34 cellular contexts compared by ENCODE assay signal in the genomic region with DNA sequence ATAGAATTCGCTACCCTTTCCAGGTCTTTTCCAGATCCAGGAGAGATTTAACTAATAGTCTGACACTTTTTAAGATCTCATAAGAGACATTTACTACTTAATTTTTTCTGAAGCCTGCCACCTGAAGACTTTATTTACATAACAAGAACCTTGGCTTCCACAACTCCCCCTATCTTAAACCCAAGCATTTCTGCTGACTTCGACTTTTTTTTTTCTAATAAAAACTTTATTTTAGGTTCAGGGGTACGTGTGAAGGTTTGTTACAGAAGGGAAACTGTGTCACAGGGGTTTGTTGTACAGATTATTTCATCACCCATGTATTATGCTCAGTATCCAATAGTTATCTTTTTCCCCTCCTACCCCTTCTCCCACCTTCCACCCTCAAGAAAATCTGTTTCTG.
"Had no signal": no experiment of that assay in that cellular context is flagged by ENCODE, and none has a peak within 500 bp of the region (broad histone marks: within the 10 kb centered on the region; RNA-seq: fewer than 3 reads in every experiment).

No MANE protein-coding gene starts in this region.

- H3K4me1 Mint-ChIP-seq: activated B cell treated with CpG ODN at 0.5 μM for 24 hours; activated naive CD4-positive, alpha-beta T cell treated with anti-CD3 and anti-CD28 coated beads, Interleukin-2, amount 50 U/mL, for 24 hours; activated naive CD8-positive, alpha-beta T cell treated with anti-CD3 and anti-CD28 coated beads for 36 hours; activated naive CD8-positive, alpha-beta T cell treated with anti-CD3 and anti-CD28 coated beads, Interleukin-2, amount 50 U/mL, for 24 hours; activated T-helper 17 cell treated with anti-CD3 and anti-CD28 coated beads, Interleukin-2, amount 50 U/mL, for 72 hours; T-helper 17 cell had no signal

- DNase-seq: activated B cell treated with CpG ODN at 0.5 μM for 24 hours; activated CD4-positive, alpha-beta T cell treated with anti-CD3 and anti-CD28 coated beads for 48 hours; activated CD4-positive, alpha-beta T cell treated with anti-CD3 and anti-CD28 coated beads, Interleukin-2, amount 50 U/mL, for 1 hour; activated CD4-positive, alpha-beta T cell treated with anti-CD3 and anti-CD28 coated beads, Interleukin-2, amount 50 U/mL, for 48 hours; activated CD8-positive, alpha-beta memory T cell treated with anti-CD3 and anti-CD28 coated beads for 24 hours; activated CD8-positive, alpha-beta T cell treated with anti-CD3 and anti-CD28 coated beads for 36 hours; activated effector memory CD4-positive, alpha-beta T cell treated with Interleukin-2 at 50 U/mL for 16 hours; activated gamma-delta T cell treated with Interleukin-2 at 50 U/mL for 16 hours; activated naive CD4-positive, alpha-beta T cell treated with Interleukin-2 at 50 U/mL for 16 hours; activated naive CD8-positive, alpha-beta T cell treated with anti-CD3 and anti-CD28 coated beads for 36 hours; activated naive CD8-positive, alpha-beta T cell treated with anti-CD3 and anti-CD28 coated beads, Interleukin-2, amount 50 U/mL, for 24 hours; activated T-cell treated with anti-CD3 and anti-CD28 coated beads, Interleukin-2, amount 50 U/mL, for 4 hours; adrenal gland; amygdala; aorta; body of pancreas; caudate nucleus; cortex of kidney; dermis blood vessel endothelial cell; effector CD4-positive, alpha-beta T cell; effector memory CD8-positive, alpha-beta T cell; erythroblast; foreskin keratinocyte; gastrocnemius medialis; heart right ventricle; T-helper 17 cell; T1000; WERI-Rb-1 had no signal

- H3K27ac Mint-ChIP-seq: activated B cell treated with CpG ODN at 0.5 μM for 24 hours; activated CD8-positive, alpha-beta T cell treated with anti-CD3 and anti-CD28 coated beads for 36 hours; activated naive CD4-positive, alpha-beta T cell treated with anti-CD3 and anti-CD28 coated beads, Interleukin-2, amount 50 U/mL, for 24 hours; activated naive CD8-positive, alpha-beta T cell treated with anti-CD3 and anti-CD28 coated beads for 36 hours; activated naive CD8-positive, alpha-beta T cell treated with anti-CD3 and anti-CD28 coated beads, Interleukin-2, amount 50 U/mL, for 24 hours; activated T-helper 17 cell treated with anti-CD3 and anti-CD28 coated beads, Interleukin-2, amount 50 U/mL, for 72 hours; effector memory CD8-positive, alpha-beta T cell; T-helper 17 cell; T-helper 2 cell treated with Interferon-gamma antibody and Interleukin-4, amounts not matched to agents 5 μg/mL and 100 μg/mL, for 36 hours had no signal

- ATAC-seq: activated CD4-positive, CD25-positive, alpha-beta regulatory T cell treated with anti-CD3 and anti-CD28 coated beads, Interleukin-2, amount 50 U/mL, for 24 hours; activated CD8-positive, alpha-beta T cell treated with anti-CD3 and anti-CD28 coated beads for 36 hours; activated naive CD8-positive, alpha-beta T cell treated with anti-CD3 and anti-CD28 coated beads, Interleukin-2, amount 50 U/mL, for 24 hours; activated T-cell treated with anti-CD3 and anti-CD28 coated beads, Interleukin-2, amount 50 U/mL, for 4 hours; activated T-helper 17 cell treated with anti-CD3 and anti-CD28 coated beads, Interleukin-2, amount 50 U/mL, for 72 hours; body of pancreas; effector memory CD8-positive, alpha-beta T cell; foreskin keratinocyte; gastrocnemius medialis; heart right ventricle; T-helper 17 cell had no signal

- H3K36me3 ChIP-seq: adrenal gland, esophagus muscularis mucosa, gastrocnemius medialis, heart right ventricle, WERI-Rb-1 had no signal

- H3K27me3 ChIP-seq: adrenal gland, body of pancreas, esophagus muscularis mucosa, foreskin keratinocyte, gastrocnemius medialis had no signal

- H3K4me3 ChIP-seq: adrenal gland, body of pancreas, esophagus muscularis mucosa, gastrocnemius medialis, heart right ventricle had no signal

- H3K27ac ChIP-seq: adrenal gland, body of pancreas, esophagus muscularis mucosa, foreskin keratinocyte, gastrocnemius medialis, heart right ventricle, WERI-Rb-1 had no signal

- H3K4me1 ChIP-seq: adrenal gland, body of pancreas, esophagus muscularis mucosa, foreskin keratinocyte, gastrocnemius medialis, heart right ventricle had no signal

- H3K9me3 Mint-ChIP-seq: activated CD8-positive, alpha-beta T cell treated with anti-CD3 and anti-CD28 coated beads for 36 hours; activated naive CD8-positive, alpha-beta T cell treated with anti-CD3 and anti-CD28 coated beads, Interleukin-2, amount 50 U/mL, for 24 hours; activated T-cell treated with anti-CD3 and anti-CD28 coated beads, Interleukin-2, amount 50 U/mL, for 4 hours; activated T-helper 17 cell treated with anti-CD3 and anti-CD28 coated beads, Interleukin-2, amount 50 U/mL, for 72 hours; effector memory CD8-positive, alpha-beta T cell had no signal

- FAIRE-seq: colon had no signal

- H3K9me3 ChIP-seq: adrenal gland, body of pancreas, gastrocnemius medialis had no signal

- H3K36me3 Mint-ChIP-seq: activated naive CD4-positive, alpha-beta T cell treated with anti-CD3 and anti-CD28 coated beads, Interleukin-2, amount 50 U/mL, for 24 hours; activated naive CD8-positive, alpha-beta T cell treated with anti-CD3 and anti-CD28 coated beads for 36 hours had no signal

- H3K4me3 Mint-ChIP-seq: activated B cell treated with CpG ODN at 0.5 μM for 24 hours; activated CD8-positive, alpha-beta T cell treated with anti-CD3 and anti-CD28 coated beads for 36 hours; activated naive CD4-positive, alpha-beta T cell treated with anti-CD3 and anti-CD28 coated beads, Interleukin-2, amount 50 U/mL, for 24 hours; activated naive CD8-positive, alpha-beta T cell treated with anti-CD3 and anti-CD28 coated beads for 36 hours; activated naive CD8-positive, alpha-beta T cell treated with anti-CD3 and anti-CD28 coated beads, Interleukin-2, amount 50 U/mL, for 24 hours; activated T-cell treated with anti-CD3 and anti-CD28 coated beads, Interleukin-2, amount 50 U/mL, for 4 hours; activated T-helper 17 cell treated with anti-CD3 and anti-CD28 coated beads, Interleukin-2, amount 50 U/mL, for 72 hours; effector memory CD8-positive, alpha-beta T cell; T-helper 17 cell; T-helper 2 cell treated with Interferon-gamma antibody and Interleukin-4, amounts not matched to agents 5 μg/mL and 100 μg/mL, for 36 hours had no signal
